ENCODE assay signal across 8 cellular contexts in genomic region chr1:32205401-32206370, GRCh38. TPM values are rescaled to one million over a fixed set of nuclear protein-coding genes. Genes with fewer than 3 reads are reported as not detected.
A peak's percentile ranks its signal among the peaks of the same experiment; 100 is the strongest.
DNase-seq lines count a peak whose midpoint lies in the region; ATAC-seq and TF ChIP-seq lines count a peak whose summit lies in the region.

Gene IQCC, plus strand, starts transcription at chr1:32205671. Its CDS starts 11 bp downstream, at chr1:32205682.

- H3K4me2 ChIP-seq in OCI-LY3 (ENCODE audit: low read length) = peak within 1 kb of the TSS; percentile 66

- TF ChIP-seq CTCF in AG04450 (IDR thresholded peaks at IDR 0.05; ENCODE audit: low read depth, low read length) = no peak
- TF ChIP-seq CTCF in OCI-LY3 (IDR thresholded peaks at IDR 0.05; ENCODE audit: low read depth, low read length) = no peak
- no peak for TF ChIP-seq CTCF in epithelial cell of proximal tubule (conservative IDR thresholded peaks at IDR 0.05; ENCODE audit: low read depth, low read length)
- no peak for TF ChIP-seq CTCF in mucosa of descending colon (IDR thresholded peaks at IDR 0.05)

- peak; percentile 74 for TF ChIP-seq POLR2A in GM19099 (IDR thresholded peaks at IDR 0.05; ENCODE audit: extremely low read depth, insufficient read length, low read depth)

- H3K4me1 ChIP-seq in OCI-LY3 (ENCODE audit: low read length) (peaks cover 40% of the 10 kb centered on the region), mucosa of descending colon (ENCODE audit: low read depth) (peaks cover 22% of the 10 kb centered on the region)

- TF ChIP-seq EP300 in Ishikawa (IDR thresholded peaks at IDR 0.05; ENCODE audit: borderline replicate concordance) = 0 out of 2 replicates have a peak, but pooled peaks have one; percentile 40

- intact Hi-C loops in mucosa of descending colon (cut with DNase I, micrococcal nuclease) = no loop called here

- peak; percentile 19; the same call in 1 of the 2 replicates for TF ChIP-seq RAD21 in Ishikawa (IDR thresholded peaks at IDR 0.05; ENCODE audit: low read depth)

- peak within 1 kb of the TSS; percentile 80 for H3K4me3 ChIP-seq in AG04450 (ENCODE audit: low read depth, low read length)
- H3K4me3 ChIP-seq in OCI-LY3 (ENCODE audit: low read length) = peak within 1 kb of the TSS; percentile 76
- H3K4me3 ChIP-seq in epithelial cell of proximal tubule (ENCODE audit: low read depth, low read length) = peak within 1 kb of the TSS; percentile 65
- H3K4me3 ChIP-seq in mucosa of descending colon = peak within 1 kb of the TSS; percentile 7

- POLR2A ChIA-PET in AG04450 (lab: Yijun Ruan, JAX) = interaction anchor here (0.6 to 1.9 kb wide), 9 partner anchors 10 to 189 kb away, joined by 3 to 10 read pairs (median 3); partner anchors contain the start of genes BSDC1, MARCKSL1 and TXLNA

- no peaks in the 10 kb centered on the region for H4K20me1 ChIP-seq in OCI-LY3 (ENCODE audit: insufficient read depth, low read length)

- H2AFZ ChIP-seq in OCI-LY3 (ENCODE audit: low read depth, low read length) = no peak within 1 kb of the TSS

- peaks cover 23% of the 10 kb centered on the region for H3K79me2 ChIP-seq in OCI-LY3 (ENCODE audit: low read length)

- H3K27ac ChIP-seq in AG04450 (ENCODE audit: low read depth, low read length) = peak within 1 kb of the TSS; percentile 39
- H3K27ac ChIP-seq in OCI-LY3 (ENCODE audit: low read length) = no peak within 1 kb of the TSS

- DNase-seq in AG04450 (ENCODE audit: low read depth, low spot score) (no peak), activated T-cell treated with anti-CD3 and anti-CD28 coated beads for 48 hours (ENCODE audit: low read depth) (peak; percentile 84), epithelial cell of proximal tubule (ENCODE audit: low read depth) (no peak), mucosa of descending colon (peak; percentile 89 to 92 (median 91))
- peak; percentile 79 to 81 for DNase-seq in stimulated activated CD8-positive, alpha-beta memory T cell treated with anti-CD3 and anti-CD28 coated beads, Interleukin-2, amount 100 ng/mL, for 48 hours (ENCODE audit: low read depth in 2 of 2)

- peak within 1 kb of the TSS; percentile 55; the same call in 1 of the 2 replicates for H3K9ac ChIP-seq in OCI-LY3 (ENCODE audit: low read length)

- CTCF ChIA-PET in AG04450 (lab: Charles Lee) = interaction anchor here (3.0 kb wide), 1 partner anchor 10 kb away, joined by 18 read pairs; no protein-coding TSS in a partner anchor

- H3K27me3 ChIP-seq in AG04450 (ENCODE audit: control insufficient read depth, insufficient read depth, low read length) (no peaks in the 10 kb centered on the region), OCI-LY3 (ENCODE audit: low read depth, low read length) (no peaks in the 10 kb centered on the region)

- peak; percentile 80 for ATAC-seq in mucosa of descending colon

- H3K36me3 ChIP-seq in OCI-LY3 (replicated peaks; ENCODE audit: low read depth, low read length) (peaks cover 26% of the 10 kb centered on the region), mucosa of descending colon (ENCODE audit: low read depth) (no peaks in the 10 kb centered on the region)

- H3K9me3 ChIP-seq in AG04450 (ENCODE audit: control insufficient read depth, insufficient read depth, low read length) (no peaks in the 10 kb centered on the region; the same call in 1 of the 2 replicates), OCI-LY3 (ENCODE audit: insufficient read depth, low read length) (no peaks in the 10 kb centered on the region), mucosa of descending colon (no peaks in the 10 kb centered on the region)

TF ChIP-seq in Ishikawa, 13 proteins besides CTCF, POLR2A, EP300 and RAD21:
- TF ChIP-seq YY1 (IDR thresholded peaks at IDR 0.05; ENCODE audit: low read depth) (peak; percentile 77), FOXM1 (IDR thresholded peaks at IDR 0.05; ENCODE audit: borderline replicate concordance, low read depth) (no peak), TEAD4 (IDR thresholded peaks at IDR 0.05) (0 out of 2 replicates have a peak, but pooled peaks have one; percentile 13), TAF1 (IDR thresholded peaks at IDR 0.05; ENCODE audit: low read depth) (peak; percentile 90), CREB1 (IDR thresholded peaks at IDR 0.05; ENCODE audit: low read depth) (peak; percentile 76), USF1 (IDR thresholded peaks at IDR 0.05) (no peak; the same call in 1 of the 2 replicates), MAX (IDR thresholded peaks at IDR 0.05) (peak; percentile 82), CEBPB (IDR thresholded peaks at IDR 0.05) (no peak), NFIC (IDR thresholded peaks at IDR 0.05) (no peak; the same call in 1 of the 2 replicates), ZBTB7A (IDR thresholded peaks at IDR 0.05; ENCODE audit: low read depth) (0 out of 2 replicates have a peak, but pooled peaks have one; percentile 12), TCF12 (IDR thresholded peaks at IDR 0.05; ENCODE audit: low read depth) (peak; percentile 24), EGR1 (IDR thresholded peaks at IDR 0.05) (peak; percentile 97)
- TF ChIP-seq, protein P1, sequence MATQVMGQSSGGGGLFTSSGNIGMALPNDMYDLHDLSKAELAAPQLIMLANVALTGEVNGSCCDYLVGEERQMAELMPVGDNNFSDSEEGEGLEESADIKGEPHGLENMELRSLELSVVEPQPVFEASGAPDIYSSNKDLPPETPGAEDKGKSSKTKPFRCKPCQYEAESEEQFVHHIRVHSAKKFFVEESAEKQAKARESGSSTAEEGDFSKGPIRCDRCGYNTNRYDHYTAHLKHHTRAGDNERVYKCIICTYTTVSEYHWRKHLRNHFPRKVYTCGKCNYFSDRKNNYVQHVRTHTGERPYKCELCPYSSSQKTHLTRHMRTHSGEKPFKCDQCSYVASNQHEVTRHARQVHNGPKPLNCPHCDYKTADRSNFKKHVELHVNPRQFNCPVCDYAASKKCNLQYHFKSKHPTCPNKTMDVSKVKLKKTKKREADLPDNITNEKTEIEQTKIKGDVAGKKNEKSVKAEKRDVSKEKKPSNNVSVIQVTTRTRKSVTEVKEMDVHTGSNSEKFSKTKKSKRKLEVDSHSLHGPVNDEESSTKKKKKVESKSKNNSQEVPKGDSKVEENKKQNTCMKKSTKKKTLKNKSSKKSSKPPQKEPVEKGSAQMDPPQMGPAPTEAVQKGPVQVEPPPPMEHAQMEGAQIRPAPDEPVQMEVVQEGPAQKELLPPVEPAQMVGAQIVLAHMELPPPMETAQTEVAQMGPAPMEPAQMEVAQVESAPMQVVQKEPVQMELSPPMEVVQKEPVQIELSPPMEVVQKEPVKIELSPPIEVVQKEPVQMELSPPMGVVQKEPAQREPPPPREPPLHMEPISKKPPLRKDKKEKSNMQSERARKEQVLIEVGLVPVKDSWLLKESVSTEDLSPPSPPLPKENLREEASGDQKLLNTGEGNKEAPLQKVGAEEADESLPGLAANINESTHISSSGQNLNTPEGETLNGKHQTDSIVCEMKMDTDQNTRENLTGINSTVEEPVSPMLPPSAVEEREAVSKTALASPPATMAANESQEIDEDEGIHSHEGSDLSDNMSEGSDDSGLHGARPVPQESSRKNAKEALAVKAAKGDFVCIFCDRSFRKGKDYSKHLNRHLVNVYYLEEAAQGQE (IDR thresholded peaks at IDR 0.05; ENCODE audit: low read depth) = no peak
TF ChIP-seq in Ishikawa: peak in this region for 8.

RNA-seq across cellular contexts. Expression of gene IQCC, which starts in this region (rescaled TPM):
- polyA plus RNA-seq in AG04450 (2011; rRNA removed) = 1.2 and 1.3 TPM in 2 replicates
- polyA minus RNA-seq in AG04450 (2011; rRNA and poly(A)+ RNA removed) = 1.00 and 1.4 TPM in 2 replicates
- total RNA-seq in epithelial cell of proximal tubule (3.5 and 4.6 TPM in 2 replicates), mucosa of descending colon (1 to 10 TPM; 1.1 to 2.2 (median 1.9) TPM)

Comparison
In these comparisons a context has a peak if more than half of its experiments do, and no peak if none do; other contexts are left out.
1. DNase-seq: peak in activated T-cell treated with anti-CD3 and anti-CD28 coated beads for 48 hours (single experiment), mucosa of descending colon (3 of 3) and stimulated activated CD8-positive, alpha-beta memory T cell treated with anti-CD3 and anti-CD28 coated beads, Interleukin-2, amount 100 ng/mL, for 48 hours (2 of 2); none in AG04450 (single experiment) and epithelial cell of proximal tubule (single experiment).
2. H3K4me3 ChIP-seq: peak in every context shown above with its lines; median percentile 80 in AG04450; 76 in OCI-LY3; 65 in epithelial cell of proximal tubule; 7 in mucosa of descending colon.